In genomic region chr11:47340010-47340409, GRCh38 we compare ENCODE assay signal across 2 cellular contexts.
TF ChIP-seq lines count a peak whose summit lies in the region.

No MANE protein-coding gene starts in this region.

TF ChIP-seq in GM12891, 5 proteins besides CTCF, POLR2A, EP300 and RAD21:
- no peak for TF ChIP-seq POLR2AphosphoS5 (IDR thresholded peaks at IDR 0.05; ENCODE audit: low read depth, low read length)
- TF ChIP-seq POU2F2 (IDR thresholded peaks at IDR 0.05; ENCODE audit: low read depth, low read length), result no peak
- no peak for TF ChIP-seq TAF1 (IDR thresholded peaks at IDR 0.05; ENCODE audit: low read depth, low read length)
- no peak for TF ChIP-seq SPI1 (IDR thresholded peaks at IDR 0.05; ENCODE audit: low read depth, low read length)
- TF ChIP-seq PAX5 (IDR thresholded peaks at IDR 0.05; ENCODE audit: insufficient read depth, low read length, severe bottlenecking), result no peak

TF ChIP-seq in GM12878, 131 proteins besides CTCF, POLR2A, EP300 and RAD21:
- no peak for TF ChIP-seq JUNB (IDR thresholded peaks at IDR 0.05)
- TF ChIP-seq BCL3 (IDR thresholded peaks at IDR 0.05; ENCODE audit: borderline replicate concordance, insufficient read depth, low read depth, low read length, poor library complexity, severe bottlenecking), result peak; percentile 92
